In the genomic region with DNA sequence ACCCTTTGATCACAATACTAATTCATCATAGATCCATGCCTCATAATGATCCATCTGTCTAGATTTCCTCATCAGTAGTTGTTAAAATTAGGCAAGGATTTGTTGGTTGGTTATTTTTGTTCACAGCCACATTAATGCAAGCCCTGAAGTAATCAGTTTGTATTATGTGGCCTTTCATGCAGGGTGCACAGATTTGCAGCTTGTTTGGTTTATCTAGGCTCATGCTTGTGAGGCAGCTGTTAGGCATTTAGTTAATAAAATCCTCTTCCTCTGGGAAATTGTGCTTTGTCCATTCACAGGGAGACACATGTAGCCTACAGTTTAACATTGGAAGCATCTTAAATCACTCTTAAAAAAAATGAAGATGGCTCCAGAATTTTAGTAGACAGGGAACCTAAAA, we compare ENCODE assay signal across 20 cellular contexts.
DNase-seq lines count a peak whose midpoint lies in the region; ATAC-seq, FAIRE-seq and TF ChIP-seq lines count a peak whose summit lies in the region.
"Had no signal": no experiment of that assay in that cellular context is flagged by ENCODE, and none has a peak within 500 bp of the region (broad histone marks: within the 10 kb centered on the region; RNA-seq: fewer than 3 reads in every experiment).

No MANE protein-coding gene starts in this region.

- H3K4me3 Mint-ChIP-seq in CD4-positive, alpha-beta T cell = no peak overlapping the region
- H3K4me3 Mint-ChIP-seq: CD14-positive monocyte; stimulated activated effector memory CD8-positive, alpha-beta T cell treated with anti-CD3 and anti-CD28 coated beads, Interleukin-12 subunit alpha, Interleukin-12 subunit beta, amount 100 ng/mL, for 72 hours had no signal

- no peaks in the 10 kb centered on the region for H3K9me3 ChIP-seq in CD4-positive, alpha-beta T cell (ENCODE audit: control insufficient read depth, low read length)
- H3K9me3 ChIP-seq: colonic mucosa had no signal

- no peaks in the 10 kb centered on the region for H3K36me3 Mint-ChIP-seq in CD4-positive, alpha-beta T cell (ENCODE audit: low read depth)
- H3K36me3 Mint-ChIP-seq: CD14-positive monocyte; stimulated activated effector memory CD8-positive, alpha-beta T cell treated with anti-CD3 and anti-CD28 coated beads, Interleukin-12 subunit alpha, Interleukin-12 subunit beta, amount 100 ng/mL, for 72 hours had no signal

- H3K9me3 Mint-ChIP-seq in CD4-positive, alpha-beta T cell = no peaks in the 10 kb centered on the region

- DNase-seq in D721Med (ENCODE audit: insufficient read length, low spot score) (peak; percentile 13), NCI-H524 treated with DMSO at 0.1 percent for 48 hours (lab: John Stamatoyannopoulos, UW) (peak; percentile 83), fibroblast of gingiva (ENCODE audit: low read depth) (peak; percentile 67), retinal pigment epithelial cell (ENCODE audit: low read depth) (peak; percentile 38), COLO829 (ENCODE audit: low spot score) (no peak), HCEC 1CT (no peak), RKO (ENCODE audit: low spot score) (no peak)
- no peak for DNase-seq in CD4-positive, alpha-beta T cell
- DNase-seq: activated CD4-positive, alpha-beta T cell treated with anti-CD3 and anti-CD28 coated beads for 1 hour; activated effector memory CD4-positive, alpha-beta T cell treated with anti-CD3 and anti-CD28 coated beads, Interleukin-2, amount 50 U/mL, for 16 hours; amygdala; colonic mucosa; MM.1S; NCI-H2029 treated with DMSO at 0.1 percent for 48 hours; NCI-H526; PC-9; trophoblast cell had no signal

- no peaks in the 10 kb centered on the region for H3K27me3 ChIP-seq in CD4-positive, alpha-beta T cell (ENCODE audit: control insufficient read depth, insufficient read depth, low read length)
- H3K27me3 ChIP-seq: colonic mucosa had no signal

- intact Hi-C loops in CD4-positive, alpha-beta T cell (cut with DNase I, micrococcal nuclease) = no loop called here

- CTCF ChIA-PET in CD4-positive, alpha-beta T cell (lab: Charles Lee) = no interaction called here

- no peak overlapping the region for H3K27ac Mint-ChIP-seq in CD4-positive, alpha-beta T cell
- H3K27ac Mint-ChIP-seq: CD14-positive monocyte; stimulated activated effector memory CD8-positive, alpha-beta T cell treated with anti-CD3 and anti-CD28 coated beads, Interleukin-12 subunit alpha, Interleukin-12 subunit beta, amount 100 ng/mL, for 72 hours had no signal

- H3K27ac ChIP-seq in CD4-positive, alpha-beta T cell (ENCODE audit: low read depth, low read length) = no peak overlapping the region
- H3K27ac ChIP-seq: colonic mucosa, PC-9 had no signal

- peak; percentile 96 for FAIRE-seq in D721Med (lab: Jason Lieb, UNC)

- no peak overlapping the region for H3K4me3 ChIP-seq in retinal pigment epithelial cell (ENCODE audit: low read length)
- H3K4me3 ChIP-seq: colonic mucosa, lung, PC-9 had no signal

- no peak for ATAC-seq in CD4-positive, alpha-beta T cell (ENCODE audit: poor library complexity)
- ATAC-seq: stimulated activated effector memory CD8-positive, alpha-beta T cell treated with anti-CD3 and anti-CD28 coated beads, Interleukin-12 subunit alpha, Interleukin-12 subunit beta, amount 100 ng/mL, for 72 hours had no signal

- no peaks in the 10 kb centered on the region for H3K27me3 Mint-ChIP-seq in CD4-positive, alpha-beta T cell

- POLR2A ChIA-PET in CD4-positive, alpha-beta T cell (lab: Charles Lee) = no interaction called here

- no peak for TF ChIP-seq CTCF in D721Med (IDR thresholded peaks at IDR 0.05; ENCODE audit: insufficient read depth, missing control alignments)
- no peak for TF ChIP-seq CTCF in retinal pigment epithelial cell (conservative IDR thresholded peaks at IDR 0.05; ENCODE audit: low read depth, low read length)
- TF ChIP-seq CTCF in CD4-positive, alpha-beta T cell (IDR thresholded peaks at IDR 0.05) = no peak

- H3K4me1 Mint-ChIP-seq in CD4-positive, alpha-beta T cell (ENCODE audit: low read depth) = no peaks in the 10 kb centered on the region
- H3K4me1 Mint-ChIP-seq: CD14-positive monocyte; stimulated activated effector memory CD8-positive, alpha-beta T cell treated with anti-CD3 and anti-CD28 coated beads, Interleukin-12 subunit alpha, Interleukin-12 subunit beta, amount 100 ng/mL, for 72 hours had no signal

Comparison
In these comparisons a context has a peak if more than half of its experiments do, and no peak if none do; other contexts are left out.
1. DNase-seq: peak in D721Med (single experiment), NCI-H524 treated with DMSO at 0.1 percent for 48 hours (single experiment), fibroblast of gingiva (single experiment) and retinal pigment epithelial cell (single experiment); none in COLO829 (single experiment), CD4-positive, alpha-beta T cell (0 of 10), HCEC 1CT (single experiment) and RKO (single experiment).